Comparison of ENCODE assay signal across 8 cellular contexts in the genomic region with DNA sequence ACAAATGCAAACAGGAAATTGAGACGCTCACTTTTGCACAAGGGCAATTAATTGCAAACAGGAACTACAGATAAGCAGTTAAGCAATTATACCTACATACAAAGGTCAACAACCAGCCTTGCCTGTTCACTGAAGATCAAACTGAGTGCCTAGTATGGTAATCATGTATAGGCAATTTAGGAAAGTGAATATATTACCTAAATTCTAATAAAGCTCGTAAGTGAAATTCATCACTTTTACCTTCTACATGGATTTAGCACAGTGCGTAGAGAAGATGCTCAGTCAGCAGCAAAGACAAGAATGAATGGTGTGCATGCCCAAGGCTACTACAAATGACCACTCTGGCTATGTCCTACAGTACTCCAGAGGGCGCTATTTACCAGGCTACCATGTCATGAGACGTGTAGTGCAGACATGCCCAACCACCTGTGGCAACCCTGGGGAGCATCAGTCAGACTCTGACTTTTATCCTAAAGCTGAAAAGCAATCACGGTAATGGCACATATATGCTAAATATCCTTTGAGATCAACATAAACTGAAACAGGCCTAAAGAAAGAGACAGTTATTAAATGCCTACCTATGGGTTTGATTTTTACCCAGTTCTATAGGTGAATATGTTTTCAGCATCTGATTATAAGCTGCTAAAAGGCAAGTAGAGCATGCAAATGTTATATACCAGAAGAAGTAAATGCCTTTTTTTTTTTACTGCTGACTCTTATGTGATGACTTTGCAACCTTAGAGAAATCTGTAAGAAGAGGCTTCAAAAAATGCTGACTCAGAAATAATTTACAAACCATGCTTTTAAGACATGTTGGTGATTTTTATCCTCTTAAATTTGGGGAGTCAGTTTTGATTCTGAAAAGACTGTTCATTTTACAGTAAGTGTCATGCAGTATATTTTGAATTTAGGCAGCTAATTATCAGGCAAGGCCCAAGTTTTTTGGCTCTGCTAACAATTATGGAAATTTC.
DNase-seq lines count a peak whose midpoint lies in the region; ATAC-seq and TF ChIP-seq lines count a peak whose summit lies in the region.

No MANE protein-coding gene starts in this region.

- H3K9me3 ChIP-seq in neural cell (ENCODE audit: low read length) (no peaks in the 10 kb centered on the region), upper lobe of left lung (no peaks in the 10 kb centered on the region)

- H3K36me3 ChIP-seq in neural cell (ENCODE audit: insufficient read depth, low read length) (no peaks in the 10 kb centered on the region), upper lobe of left lung (no peaks in the 10 kb centered on the region)

- H3K4me2 ChIP-seq in neural cell (ENCODE audit: low read length) = no peak overlapping the region

- peaks cover 0 to 10% (median 4%) of the 10 kb centered on the region in 4 donors for H3K4me1 ChIP-seq in upper lobe of left lung

- H3K9me2 ChIP-seq in neural cell (ENCODE audit: insufficient read depth, low read length) = no peaks in the 10 kb centered on the region

- no peak for TF ChIP-seq RAD21 in neural cell (conservative IDR thresholded peaks at IDR 0.05)

- no peak overlapping the region for H3K27ac ChIP-seq in neural cell (ENCODE audit: low read length)
- no peak overlapping the region for H3K27ac ChIP-seq in upper lobe of left lung

- H3K27me3 ChIP-seq in neural cell (ENCODE audit: insufficient read depth, low read depth, low read length) (no peaks in the 10 kb centered on the region), upper lobe of left lung (no peaks in the 10 kb centered on the region)

- no peak for TF ChIP-seq POLR2A in upper lobe of left lung (IDR thresholded peaks at IDR 0.05)

- 53 to 58% methylated on average over 6 of the region's 6 CpGs for WGBS in upper lobe of left lung, 2 donors

- in situ Hi-C loops in Caki2 (cut with HindIII; ENCODE audit: low pct_unique_long_range_greater_than_20kb, low sequenced_read_pairs) = no loop called here

- TF ChIP-seq EP300 in neural cell (conservative IDR thresholded peaks at IDR 0.05; ENCODE audit: poor library complexity, severe bottlenecking) = no peak
- TF ChIP-seq EP300 in upper lobe of left lung (IDR thresholded peaks at IDR 0.05) = no peak

- no peak overlapping the region for H2AFZ ChIP-seq in neural cell (ENCODE audit: low read depth, low read length)

- no peaks in the 10 kb centered on the region for H3K79me2 ChIP-seq in neural cell (replicated peaks; ENCODE audit: insufficient read depth, low read length)

- H3K4me3 ChIP-seq in neural cell (ENCODE audit: low read length) (no peak overlapping the region), upper lobe of left lung (no peak overlapping the region)

- ATAC-seq in HG03558 (IDR thresholded peaks at IDR 0.05; ENCODE audit: extremely low read depth, unreplicated experiment) = peak; percentile 94
- ATAC-seq in esophagus mucosa = peak; percentile 95
- peak; percentile 90 to 92 for ATAC-seq in upper lobe of left lung (ENCODE audit: low FRiP score in 2 of 2)

- H4K20me1 ChIP-seq in neural cell (ENCODE audit: insufficient read depth) = no peaks in the 10 kb centered on the region

- H3K9ac ChIP-seq in neural cell (ENCODE audit: low read length) = no peak overlapping the region

- H3F3A ChIP-seq in neural cell (ENCODE audit: insufficient read depth, low read length, poor library complexity, severe bottlenecking) = no peaks in the 10 kb centered on the region

- DNase-seq in Caki2 (ENCODE audit: low read depth) (peak; percentile 43), GM20000 (ENCODE audit: low spot score) (peak; percentile 37), NCI-H774 (lab: John Stamatoyannopoulos, UW) (peak; percentile 43), upper lobe of left lung (peak in 1 of 2 donors; percentile 83)
- peak; percentile 11 to 15 for DNase-seq in activated CD8-positive, alpha-beta memory T cell treated with anti-CD3 and anti-CD28 coated beads for 4 hours (ENCODE audit: low read depth in 2 of 2)

- TF ChIP-seq CTCF in GM20000 (IDR thresholded peaks at IDR 0.05; ENCODE audit: extremely low read depth, missing control alignments) (peak; percentile 81), neural cell (IDR thresholded peaks at IDR 0.05; ENCODE audit: poor library complexity, severe bottlenecking) (peak; percentile 37), upper lobe of left lung (IDR thresholded peaks at IDR 0.05) (peak; percentile 53 to 79 (median 73))

TF ChIP-seq in neural cell, 6 proteins besides CTCF, POLR2A, EP300 and RAD21:
- TF ChIP-seq MXI1 (conservative IDR thresholded peaks at IDR 0.05; ENCODE audit: poor library complexity, severe bottlenecking) = no peak
- TF ChIP-seq SMC3 (conservative IDR thresholded peaks at IDR 0.05; ENCODE audit: poor library complexity) = no peak
- TF ChIP-seq, protein P1, sequence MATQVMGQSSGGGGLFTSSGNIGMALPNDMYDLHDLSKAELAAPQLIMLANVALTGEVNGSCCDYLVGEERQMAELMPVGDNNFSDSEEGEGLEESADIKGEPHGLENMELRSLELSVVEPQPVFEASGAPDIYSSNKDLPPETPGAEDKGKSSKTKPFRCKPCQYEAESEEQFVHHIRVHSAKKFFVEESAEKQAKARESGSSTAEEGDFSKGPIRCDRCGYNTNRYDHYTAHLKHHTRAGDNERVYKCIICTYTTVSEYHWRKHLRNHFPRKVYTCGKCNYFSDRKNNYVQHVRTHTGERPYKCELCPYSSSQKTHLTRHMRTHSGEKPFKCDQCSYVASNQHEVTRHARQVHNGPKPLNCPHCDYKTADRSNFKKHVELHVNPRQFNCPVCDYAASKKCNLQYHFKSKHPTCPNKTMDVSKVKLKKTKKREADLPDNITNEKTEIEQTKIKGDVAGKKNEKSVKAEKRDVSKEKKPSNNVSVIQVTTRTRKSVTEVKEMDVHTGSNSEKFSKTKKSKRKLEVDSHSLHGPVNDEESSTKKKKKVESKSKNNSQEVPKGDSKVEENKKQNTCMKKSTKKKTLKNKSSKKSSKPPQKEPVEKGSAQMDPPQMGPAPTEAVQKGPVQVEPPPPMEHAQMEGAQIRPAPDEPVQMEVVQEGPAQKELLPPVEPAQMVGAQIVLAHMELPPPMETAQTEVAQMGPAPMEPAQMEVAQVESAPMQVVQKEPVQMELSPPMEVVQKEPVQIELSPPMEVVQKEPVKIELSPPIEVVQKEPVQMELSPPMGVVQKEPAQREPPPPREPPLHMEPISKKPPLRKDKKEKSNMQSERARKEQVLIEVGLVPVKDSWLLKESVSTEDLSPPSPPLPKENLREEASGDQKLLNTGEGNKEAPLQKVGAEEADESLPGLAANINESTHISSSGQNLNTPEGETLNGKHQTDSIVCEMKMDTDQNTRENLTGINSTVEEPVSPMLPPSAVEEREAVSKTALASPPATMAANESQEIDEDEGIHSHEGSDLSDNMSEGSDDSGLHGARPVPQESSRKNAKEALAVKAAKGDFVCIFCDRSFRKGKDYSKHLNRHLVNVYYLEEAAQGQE (IDR thresholded peaks at IDR 0.05; ENCODE audit: borderline replicate concordance) = no peak
- TF ChIP-seq TAF1 (IDR thresholded peaks at IDR 0.05; ENCODE audit: low read depth) = no peak
- no peak for TF ChIP-seq POLR2AphosphoS5 (IDR thresholded peaks at IDR 0.05)
- TF ChIP-seq EZH2 (IDR thresholded peaks at IDR 0.05; ENCODE audit: borderline replicate concordance, insufficient read depth, low read length, poor library complexity, severe bottlenecking) = no peak
